In the genomic region with DNA sequence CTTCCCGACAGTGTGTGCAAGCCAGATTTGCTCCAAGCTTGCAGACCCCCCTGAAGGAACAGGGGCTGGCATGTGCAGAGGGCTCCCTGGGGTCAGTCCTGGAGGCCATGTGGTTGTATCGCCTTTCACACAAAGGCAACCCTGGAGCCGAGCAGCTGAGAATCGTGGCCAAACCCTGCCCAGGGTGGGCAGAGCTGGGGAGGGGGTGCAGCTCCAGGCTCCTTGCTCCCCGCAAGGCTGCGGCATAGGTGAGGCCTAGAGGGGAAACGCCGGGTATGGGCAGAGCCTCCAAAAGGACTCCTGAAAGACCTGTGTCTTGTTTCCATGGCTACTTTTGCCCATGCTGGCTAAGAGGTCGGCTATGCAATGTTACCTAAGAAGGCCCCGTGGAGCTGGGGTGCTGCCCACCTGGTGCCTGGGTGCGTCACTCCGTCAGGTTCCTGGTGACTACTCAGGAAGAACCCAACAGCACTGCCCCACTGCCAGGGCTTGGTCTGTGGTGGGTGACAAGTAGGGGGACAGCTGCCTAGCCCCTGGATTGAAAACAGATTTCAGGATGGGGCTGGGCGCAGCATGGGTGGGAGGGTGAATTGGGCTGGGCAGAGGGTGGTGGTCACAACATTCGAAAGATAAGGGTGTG, we compare ENCODE assay signal across 20 cellular contexts.
DNase-seq lines count a peak whose midpoint lies in the region; ATAC-seq and TF ChIP-seq lines count a peak whose summit lies in the region.
"Had no signal": no experiment of that assay in that cellular context is flagged by ENCODE, and none has a peak within 500 bp of the region (broad histone marks: within the 10 kb centered on the region; RNA-seq: fewer than 3 reads in every experiment).

No MANE protein-coding gene starts in this region.

- H3K27ac ChIP-seq in right atrium auricular region (no peak overlapping the region), aorta (ENCODE audit: low read depth in 1 of 2, low read length in 2 of 2) (no peak overlapping the region)
- H3K27ac ChIP-seq: A549, BLaER1 had no signal

- no peak for ATAC-seq in aorta (ENCODE audit: low FRiP score)
- ATAC-seq in HG03354 (IDR thresholded peaks at IDR 0.05; ENCODE audit: poor library complexity, severe bottlenecking, unreplicated experiment): no peak
- no peak for ATAC-seq in HG03280 (IDR thresholded peaks at IDR 0.05; ENCODE audit: unreplicated experiment)
- ATAC-seq: A549; CD8-positive, alpha-beta T cell; K562 had no signal

- H3K9me3 ChIP-seq in right atrium auricular region: no peaks in the 10 kb centered on the region
- no peaks in the 10 kb centered on the region for H3K9me3 ChIP-seq in aorta (ENCODE audit: control insufficient read depth, low read length)
- H3K9me3 ChIP-seq: A549 had no signal

- WGBS in aorta, 2 donors: 66 to 67% methylated on average over 14 of the region's 14 CpGs

- no peaks in the 10 kb centered on the region for H3K36me3 ChIP-seq in right atrium auricular region
- H3K36me3 ChIP-seq in aorta (ENCODE audit: control insufficient read depth in 1 of 2, insufficient read depth in 2 of 2, low read length in 1 of 2): no peaks in the 10 kb centered on the region
- H3K36me3 ChIP-seq: BLaER1 had no signal

- intact Hi-C loops in cardiac septum (cut with DNase I) (no loop called here), aorta (cut with DNase I) (no loop called here)

- peak; percentile 29 for DNase-seq in cardiac septum (ENCODE audit: low spot score)
- DNase-seq in right atrium auricular region (ENCODE audit: low spot score): no peak
- DNase-seq in left kidney (ENCODE audit: low read depth, low spot score): peak; percentile 22
- peak; percentile 11 for DNase-seq in stimulated activated CD8-positive, alpha-beta memory T cell treated with anti-CD3 and anti-CD28 coated beads, Interleukin-4, amount 100 ng/mL, for 48 hours
- peak; percentile 18 to 49 for DNase-seq in aorta
- no peak for DNase-seq in NCI-H2171 treated with DMSO at 0.1 percent for 48 hours (lab: John Stamatoyannopoulos, UW)
- DNase-seq: Calu3, GOT3, NCI-H1105 treated with DMSO at 0.1 percent for 48 hours, NCI-H1694, NCI-H2081 treated with DMSO at 0.1 percent for 48 hours, NCI-H510A, NCI-H748 treated with DMSO at 0.1 percent for 48 hours, SHP77 had no signal

- H3K4me1 ChIP-seq in right atrium auricular region (no peaks in the 10 kb centered on the region), aorta (ENCODE audit: control insufficient read depth in 1 of 2, insufficient read depth in 2 of 2, low read length in 2 of 2) (no peaks in the 10 kb centered on the region)
- H3K4me1 ChIP-seq: A549 had no signal

- TF ChIP-seq CTCF in right atrium auricular region (IDR thresholded peaks at IDR 0.05): no peak

- H3K27me3 ChIP-seq in right atrium auricular region (no peaks in the 10 kb centered on the region), aorta (ENCODE audit: control insufficient read depth in 1 of 2, insufficient read depth in 2 of 2, low read length in 1 of 2) (no peaks in the 10 kb centered on the region)
- H3K27me3 ChIP-seq: BLaER1 had no signal

- no peak overlapping the region for H3K4me3 ChIP-seq in right atrium auricular region
- H3K4me3 ChIP-seq in aorta (ENCODE audit: low read length in 2 of 2): no peak overlapping the region
- H3K4me3 ChIP-seq: A549, BLaER1, K562 had no signal

Comparison
In these comparisons a context has a peak if more than half of its experiments do, and no peak if none do; other contexts are left out.
1. DNase-seq: peak in cardiac septum (single experiment), left kidney (single experiment), stimulated activated CD8-positive, alpha-beta memory T cell treated with anti-CD3 and anti-CD28 coated beads, Interleukin-4, amount 100 ng/mL, for 48 hours (single experiment) and aorta (2 of 2); none in right atrium auricular region (single experiment) and NCI-H2171 treated with DMSO at 0.1 percent for 48 hours (single experiment).